ENCODE assay signal across 11 cellular contexts in genomic region chr9:708182-708555, GRCh38.
DNase-seq lines count a peak whose midpoint lies in the region; TF ChIP-seq lines count a peak whose summit lies in the region.
"Had no signal": no experiment of that assay in that cellular context is flagged by ENCODE, and none has a peak within 500 bp of the region (broad histone marks: within the 10 kb centered on the region; RNA-seq: fewer than 3 reads in every experiment).

No MANE protein-coding gene starts in this region.

- H3K27me3 ChIP-seq in dorsolateral prefrontal cortex = no peaks in the 10 kb centered on the region

- TF ChIP-seq CTCF in AG04449 (IDR thresholded peaks at IDR 0.05; ENCODE audit: insufficient read depth, low read length, missing control alignments) (no peak), dorsolateral prefrontal cortex (IDR thresholded peaks at IDR 0.05 in 54 of 56, conservative IDR thresholded peaks at IDR 0.05 in 2 of 56; ENCODE audit: low read depth in 1 of 56, partially characterized antibody in 56 of 56) (no peak)

- intact Hi-C loops in dorsolateral prefrontal cortex (cut with DNase I) = no loop called here

- POLR2A ChIA-PET in AG04449 (lab: Yijun Ruan, JAX) = interaction anchor here (1.9 to 2.2 kb wide), 2 partner anchors 8 to 15 kb away, joined by 8 to 11 read pairs; no protein-coding TSS in a partner anchor

- CTCF ChIA-PET in AG04449 (lab: Yijun Ruan, JAX) = interaction anchor here (0.9 to 2.6 kb wide), 2 partner anchors 11 to 27 kb away, joined by 3 to 11 read pairs; no protein-coding TSS in a partner anchor

- no peaks in the 10 kb centered on the region for H3K9me3 Mint-ChIP-seq in immature natural killer cell

- peaks cover 0 to 11% (median 7%) of the 10 kb centered on the region in 3 donors for H3K36me3 Mint-ChIP-seq in immature natural killer cell

- H3K4me1 Mint-ChIP-seq in immature natural killer cell = peaks cover 11 to 16% of the 10 kb centered on the region in 2 donors

- H3K27me3 Mint-ChIP-seq in immature natural killer cell (ENCODE audit: low read depth in 3 of 3) = peaks cover 7 to 22% (median 11%) of the 10 kb centered on the region in 3 donors

- H3K4me3 ChIP-seq in AG04449 (ENCODE audit: low read depth, low read length) (peak overlapping the region; percentile 46), dorsolateral prefrontal cortex (peak overlapping the region in 58 of 59 donors; percentile 6 to 64 (median 44))

- no peak overlapping the region for H3K27ac Mint-ChIP-seq in immature natural killer cell

- DNase-seq in AG04449 (ENCODE audit: low read depth, low spot score) = no peak
- DNase-seq in OCI-M1 (lab: John Stamatoyannopoulos, UW) = peak; percentile 5
- DNase-seq in dorsolateral prefrontal cortex = no peak
- DNase-seq in myocyte (ENCODE audit: low read depth) = peak; percentile 44
- no peak for DNase-seq in immature natural killer cell
- no peak for DNase-seq in DMS53 (lab: John Stamatoyannopoulos, UW)
- DNase-seq in NCI-H1694 (lab: John Stamatoyannopoulos, UW) = no peak
- DNase-seq in SKM-1 treated with dmso at 0.1 percent for 144 hours (lab: John Stamatoyannopoulos, UW; ENCODE audit: unreplicated experiment) = no peak
- DNase-seq: activated naive CD4-positive, alpha-beta T cell; left colon; NCI-H1105 treated with DMSO at 0.1 percent for 48 hours had no signal

- H3K27ac ChIP-seq in dorsolateral prefrontal cortex = peak overlapping the region in 57 of 59 donors; percentile 10 to 94 (median 72)

- H3K4me3 Mint-ChIP-seq in immature natural killer cell = peak overlapping the region in 1 of 5 donors; percentile 64

Comparison
In these comparisons a context has a peak if more than half of its experiments do, and no peak if none do; other contexts are left out.
1. DNase-seq: peak in OCI-M1 (single experiment) and myocyte (single experiment); none in AG04449 (single experiment), dorsolateral prefrontal cortex (0 of 10), immature natural killer cell (0 of 3), DMS53 (single experiment), NCI-H1694 (single experiment) and SKM-1 treated with dmso at 0.1 percent for 144 hours (single experiment).